Comparison of ENCODE assay signal across 15 cellular contexts in the genomic region with DNA sequence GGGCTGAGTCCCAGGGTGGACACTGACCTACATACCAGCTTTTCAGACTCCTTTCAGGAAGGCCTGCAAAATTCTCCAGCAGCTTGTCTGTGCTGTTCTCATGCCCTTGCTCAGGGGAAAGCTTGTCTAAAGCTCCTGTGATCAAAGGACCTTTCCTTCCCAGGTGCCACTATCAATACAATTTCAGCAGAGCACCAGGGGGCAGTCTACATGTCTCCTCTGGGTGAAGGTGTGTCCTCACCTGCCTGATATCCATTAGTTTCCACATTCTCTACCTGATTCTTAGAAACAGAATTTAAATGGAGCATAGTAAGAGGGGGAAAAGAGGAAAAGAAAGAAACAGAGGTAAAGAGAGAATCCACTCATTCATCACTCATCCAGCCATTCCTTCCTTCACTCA.
A peak's percentile ranks its signal among the peaks of the same experiment; 100 is the strongest.
DNase-seq lines count a peak whose midpoint lies in the region; ATAC-seq, FAIRE-seq and TF ChIP-seq lines count a peak whose summit lies in the region.
"Had no signal": no experiment of that assay in that cellular context is flagged by ENCODE, and none has a peak within 500 bp of the region (broad histone marks: within the 10 kb centered on the region; RNA-seq: fewer than 3 reads in every experiment).

No MANE protein-coding gene starts in this region.

- H3K79me2 ChIP-seq in astrocyte (ENCODE audit: insufficient read depth, low read length) = no peaks in the 10 kb centered on the region
- no peaks in the 10 kb centered on the region for H3K79me2 ChIP-seq in Karpas-422 (ENCODE audit: low read length)

- intact Hi-C loops in cardiac septum (cut with DNase I) = no loop called here

- no peaks in the 10 kb centered on the region for H3K9me2 ChIP-seq in Karpas-422 (replicated peaks; ENCODE audit: insufficient read depth, low read length)

- H2AFZ ChIP-seq in astrocyte (ENCODE audit: low read depth, low read length) (no peak overlapping the region), Karpas-422 (ENCODE audit: low read length) (no peak overlapping the region)

- DNase-seq in HT-29 (ENCODE audit: low spot score) = peak; percentile 41
- DNase-seq in astrocyte (ENCODE audit: low read depth) = no peak
- DNase-seq in left lobe of liver (ENCODE audit: low spot score) = no peak
- DNase-seq in dedifferentiated amniotic fluid mesenchymal stem cell (ENCODE audit: extremely low spot score) = no peak
- no peak for DNase-seq in cardiac septum (ENCODE audit: low spot score)
- DNase-seq in Karpas-422 = no peak
- no peak for DNase-seq in stimulated activated CD4-positive, alpha-beta T cell treated with anti-CD3 and anti-CD28 coated beads, Interleukin-12 subunit alpha, Interleukin-12 subunit beta, amount 100 ng/mL, for 4 hours
- DNase-seq: activated B cell treated with CpG ODN at 0.5 μM for 24 hours; activated CD8-positive, alpha-beta memory T cell treated with anti-CD3 and anti-CD28 coated beads for 24 hours; heart right ventricle; posterior cingulate gyrus; T-helper 1 cell had no signal

- H3K4me1 Mint-ChIP-seq in astrocyte (ENCODE audit: low read depth, unreplicated experiment) = peaks cover 4% of the 10 kb centered on the region
- H3K4me1 Mint-ChIP-seq: activated B cell treated with CpG ODN at 0.5 μM for 24 hours had no signal

- no peak overlapping the region for H3K4me3 Mint-ChIP-seq in astrocyte (ENCODE audit: unreplicated experiment)
- H3K4me3 Mint-ChIP-seq: activated B cell treated with CpG ODN at 0.5 μM for 24 hours; dendritic cell treated with granulocyte-macrophage colony-stimulating factor and Interleukin-4, amounts not matched to agents 40 ng/mL and 50 ng/mL, for 4 days had no signal

- no peaks in the 10 kb centered on the region for H3K36me3 Mint-ChIP-seq in astrocyte (ENCODE audit: low read depth, unreplicated experiment)

- H4K20me1 ChIP-seq in astrocyte (ENCODE audit: insufficient read depth, low read length) (no peaks in the 10 kb centered on the region), Karpas-422 (ENCODE audit: insufficient read depth, low read depth, low read length) (no peaks in the 10 kb centered on the region)

- no peaks in the 10 kb centered on the region for H3K9me3 Mint-ChIP-seq in astrocyte (ENCODE audit: unreplicated experiment)
- H3K9me3 Mint-ChIP-seq: activated B cell treated with CpG ODN at 0.5 μM for 24 hours; dendritic cell treated with granulocyte-macrophage colony-stimulating factor and Interleukin-4, amounts not matched to agents 40 ng/mL and 50 ng/mL, for 4 days had no signal

- H3K4me3 ChIP-seq in astrocyte (ENCODE audit: insufficient read depth, low read depth, low read length) = no peak overlapping the region
- no peak overlapping the region for H3K4me3 ChIP-seq in Karpas-422 (ENCODE audit: low read length)
- H3K4me3 ChIP-seq: heart right ventricle had no signal

- no peaks in the 10 kb centered on the region for H3K27me3 ChIP-seq in astrocyte (ENCODE audit: insufficient read depth, low read length)
- no peaks in the 10 kb centered on the region for H3K27me3 ChIP-seq in Karpas-422 (ENCODE audit: low read length)
- H3K27me3 ChIP-seq: heart right ventricle had no signal

- H3K9me3 ChIP-seq in astrocyte (ENCODE audit: insufficient read depth, low read depth, low read length) (no peaks in the 10 kb centered on the region), Karpas-422 (ENCODE audit: low read length) (no peaks in the 10 kb centered on the region)
- H3K9me3 ChIP-seq: heart right ventricle had no signal

- H3K27ac Mint-ChIP-seq in astrocyte (ENCODE audit: unreplicated experiment) = peak overlapping the region; percentile 11
- H3K27ac Mint-ChIP-seq: activated B cell treated with CpG ODN at 0.5 μM for 24 hours; activated T-helper 2 cell treated with anti-CD3 and anti-CD28 coated beads, Interferon-gamma antibody, Interleukin-2, Interleukin-4, amounts not matched to agents 10 μg/mL and 5 μg/mL and 100 μg/mL, durations not matched to agents 14 hours and 24 hours and 36 hours; dendritic cell treated with granulocyte-macrophage colony-stimulating factor and Interleukin-4, amounts not matched to agents 40 ng/mL and 50 ng/mL, for 4 days had no signal

- H3K27ac ChIP-seq in C4-2B (no peak overlapping the region), astrocyte (ENCODE audit: low read depth, low read length) (no peak overlapping the region), Karpas-422 (ENCODE audit: low read length) (no peak overlapping the region)

- H3K36me3 ChIP-seq in astrocyte (ENCODE audit: insufficient read depth, low read length) (no peaks in the 10 kb centered on the region), Karpas-422 (ENCODE audit: insufficient read depth, low read length) (no peaks in the 10 kb centered on the region)
- H3K36me3 ChIP-seq: heart right ventricle had no signal

- peaks cover 1% of the 10 kb centered on the region for H3K27me3 Mint-ChIP-seq in astrocyte (ENCODE audit: low read depth, unreplicated experiment)
- H3K27me3 Mint-ChIP-seq: activated B cell treated with CpG ODN at 0.5 μM for 24 hours; dendritic cell treated with granulocyte-macrophage colony-stimulating factor and Interleukin-4, amounts not matched to agents 40 ng/mL and 50 ng/mL, for 4 days had no signal

- TF ChIP-seq CTCF in C4-2B (conservative IDR thresholded peaks at IDR 0.05) (peak; percentile 50), astrocyte (IDR thresholded peaks at IDR 0.05; ENCODE audit: insufficient read depth, low read depth, low read length) (no peak)

- no peak for FAIRE-seq in astrocyte (lab: Jason Lieb, UNC)

- H3K4me1 ChIP-seq in astrocyte (ENCODE audit: insufficient read depth, low read length) = no peaks in the 10 kb centered on the region
- no peaks in the 10 kb centered on the region for H3K4me1 ChIP-seq in Karpas-422 (ENCODE audit: low read length)

- H3K9ac ChIP-seq in astrocyte (ENCODE audit: low read length) = no peak overlapping the region
- H3K9ac ChIP-seq in Karpas-422 (ENCODE audit: low read length) = no peak overlapping the region

- no peak overlapping the region for H3K4me2 ChIP-seq in astrocyte (ENCODE audit: low read length)
- no peak overlapping the region for H3K4me2 ChIP-seq in Karpas-422 (ENCODE audit: low read depth, low read length, poor library complexity, severe bottlenecking)

- ATAC-seq in left lobe of liver = peak; percentile 78
